Comparison of ENCODE assay signal across 12 cellular contexts in the genomic region with DNA sequence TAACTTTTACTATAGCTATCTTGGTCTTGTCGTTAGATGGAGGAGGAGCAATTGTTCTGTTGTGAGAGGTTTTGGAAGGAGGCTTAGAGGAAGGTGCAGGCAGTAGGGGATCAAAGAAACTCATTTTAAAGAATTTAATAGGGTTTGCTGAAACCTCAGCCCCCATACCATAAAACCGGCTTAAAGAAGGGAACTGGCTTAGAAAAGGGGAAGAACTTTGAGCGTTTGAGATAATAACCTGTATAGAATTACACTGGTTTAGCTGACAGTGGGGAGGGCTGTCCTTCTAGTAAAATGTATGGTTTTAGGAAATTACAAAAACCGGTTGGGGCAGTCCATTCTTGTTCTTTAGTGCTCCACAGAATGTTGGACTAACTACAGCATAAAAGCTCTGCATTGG.
A peak's percentile ranks its signal among the peaks of the same experiment; 100 is the strongest.
DNase-seq lines count a peak whose midpoint lies in the region; TF ChIP-seq lines count a peak whose summit lies in the region.
"Had no signal": no experiment of that assay in that cellular context is flagged by ENCODE, and none has a peak within 500 bp of the region (broad histone marks: within the 10 kb centered on the region; RNA-seq: fewer than 3 reads in every experiment).

No MANE protein-coding gene starts in this region.

- H3K27ac ChIP-seq in neutrophil, result peak overlapping the region; percentile 42
- H3K27ac ChIP-seq in left ventricle myocardium inferior (replicated peaks), result no peak overlapping the region

- CTCF ChIA-PET in activated CD4-positive, alpha-beta T cell treated with anti-CD3 and anti-CD28 coated beads, Interleukin-2, amount 10 ng/mL, durations not matched to agents 7 days and 5 days (lab: Charles Lee), result no interaction called here

- peak overlapping the region; percentile 64 for H3K4me3 Mint-ChIP-seq in activated CD4-positive, alpha-beta T cell treated with anti-CD3 and anti-CD28 coated beads, Interleukin-2, amount 10 ng/mL, durations not matched to agents 7 days and 5 days
- H3K4me3 Mint-ChIP-seq in activated naive CD8-positive, alpha-beta T cell, result peak overlapping the region; percentile 75

- no peaks in the 10 kb centered on the region for H3K27me3 Mint-ChIP-seq in activated CD4-positive, alpha-beta T cell treated with anti-CD3 and anti-CD28 coated beads, Interleukin-2, amount 10 ng/mL, durations not matched to agents 7 days and 5 days
- no peaks in the 10 kb centered on the region for H3K27me3 Mint-ChIP-seq in activated naive CD8-positive, alpha-beta T cell

- H3K4me1 ChIP-seq in neutrophil (ENCODE audit: control insufficient read depth in 1 of 2, insufficient read depth in 1 of 2, low read depth in 1 of 2, low read length in 1 of 2), result peaks cover 40 to 46% of the 10 kb centered on the region in 2 experiments
- peaks cover 41% of the 10 kb centered on the region for H3K4me1 ChIP-seq in left ventricle myocardium inferior

- H3K36me3 ChIP-seq in neutrophil, result no peaks in the 10 kb centered on the region
- H3K36me3 ChIP-seq in left ventricle myocardium inferior, result no peaks in the 10 kb centered on the region

- peaks cover 23% of the 10 kb centered on the region for H3K36me3 Mint-ChIP-seq in activated CD4-positive, alpha-beta T cell treated with anti-CD3 and anti-CD28 coated beads, Interleukin-2, amount 10 ng/mL, durations not matched to agents 7 days and 5 days (ENCODE audit: low read depth)
- H3K36me3 Mint-ChIP-seq in activated naive CD8-positive, alpha-beta T cell, result peaks cover 5% of the 10 kb centered on the region

- no peaks in the 10 kb centered on the region for H3K9me3 Mint-ChIP-seq in activated CD4-positive, alpha-beta T cell treated with anti-CD3 and anti-CD28 coated beads, Interleukin-2, amount 10 ng/mL, durations not matched to agents 7 days and 5 days
- H3K9me3 Mint-ChIP-seq in activated naive CD8-positive, alpha-beta T cell (ENCODE audit: low read depth), result no peaks in the 10 kb centered on the region

- peak overlapping the region; percentile 76 for H3K27ac Mint-ChIP-seq in activated CD4-positive, alpha-beta T cell treated with anti-CD3 and anti-CD28 coated beads, Interleukin-2, amount 10 ng/mL, durations not matched to agents 7 days and 5 days
- peak overlapping the region; percentile 89 for H3K27ac Mint-ChIP-seq in activated naive CD8-positive, alpha-beta T cell

- H3K27me3 ChIP-seq in neutrophil, result no peaks in the 10 kb centered on the region
- H3K27me3 ChIP-seq in left ventricle myocardium inferior (ENCODE audit: low read depth), result no peaks in the 10 kb centered on the region

- no peaks in the 10 kb centered on the region for H3K9me3 ChIP-seq in neutrophil
- peaks cover under 1% of the 10 kb centered on the region for H3K9me3 ChIP-seq in left ventricle myocardium inferior (replicated peaks)

- DNase-seq in activated CD4-positive, alpha-beta T cell treated with anti-CD3 and anti-CD28 coated beads, Interleukin-2, amount 10 ng/mL, durations not matched to agents 7 days and 5 days, result no peak
- DNase-seq in activated CD4-positive, alpha-beta T cell treated with anti-CD3 and anti-CD28 coated beads for 1 hour, result no peak
- peak; percentile 56 for DNase-seq in MV-4-11 (lab: John Stamatoyannopoulos, UW)
- no peak for DNase-seq in stimulated activated CD4-positive, alpha-beta T cell treated with anti-CD3 and anti-CD28 coated beads, Interleukin-4, amount 100 ng/mL, for 4 hours
- no peak for DNase-seq in NCI-H2196 (lab: John Stamatoyannopoulos, UW; ENCODE audit: unreplicated experiment)
- no peak for DNase-seq in left ventricle myocardium inferior
- DNase-seq: activated CD4-positive, alpha-beta T cell treated with anti-CD3 and anti-CD28 coated beads, Interleukin-2, amount 50 U/mL, for 48 hours; effector CD4-positive, alpha-beta T cell; NCI-H1092; NCI-H82 had no signal

- no peak for TF ChIP-seq CTCF in neutrophil (IDR thresholded peaks at IDR 0.05)
- no peak for TF ChIP-seq CTCF in left ventricle myocardium inferior (IDR thresholded peaks at IDR 0.05; ENCODE audit: borderline replicate concordance)

- intact Hi-C loops in left ventricle myocardium inferior (cut with micrococcal nuclease), result no loop called here

- peaks cover 51% of the 10 kb centered on the region for H3K4me1 Mint-ChIP-seq in activated CD4-positive, alpha-beta T cell treated with anti-CD3 and anti-CD28 coated beads, Interleukin-2, amount 10 ng/mL, durations not matched to agents 7 days and 5 days
- peaks cover 52% of the 10 kb centered on the region for H3K4me1 Mint-ChIP-seq in activated naive CD8-positive, alpha-beta T cell (ENCODE audit: low read depth)

- POLR2A ChIA-PET in activated CD4-positive, alpha-beta T cell treated with anti-CD3 and anti-CD28 coated beads, Interleukin-2, amount 10 ng/mL, durations not matched to agents 7 days and 5 days (lab: Charles Lee), result no interaction called here

- H3K4me3 ChIP-seq in neutrophil (ENCODE audit: low read depth in 1 of 2, low read length in 1 of 2) (no peak overlapping the region), left ventricle myocardium inferior (no peak overlapping the region)
